In genomic region chr1:23632479-23633160, GRCh38 we compare ENCODE assay signal across 26 cellular contexts.
"Had no signal": no experiment of that assay in that cellular context is flagged by ENCODE, and none has a peak within 500 bp of the region (broad histone marks: within the 10 kb centered on the region; RNA-seq: fewer than 3 reads in every experiment).

No MANE protein-coding gene starts in this region.

- H3K4me1 ChIP-seq: colonic mucosa had no signal

- H3K9me3 ChIP-seq: colonic mucosa, gastrocnemius medialis, left lung, pancreas, psoas muscle, right atrium auricular region, spleen, upper lobe of right lung had no signal

- ATAC-seq: activated T-cell treated with anti-CD3 and anti-CD28 coated beads, Interleukin-2, amount 50 U/mL, for 4 hours; effector memory CD8-positive, alpha-beta T cell; esophagus mucosa; gastrocnemius medialis; left lung; pancreas; psoas muscle; stimulated activated naive CD8-positive, alpha-beta T cell treated with anti-CD3 and anti-CD28 coated beads, Interleukin-15, Interleukin-2, amounts not matched to agents 100 U/mL and 50 U/mL, for 24 hours; upper lobe of right lung had no signal

- H3K27ac Mint-ChIP-seq: activated naive CD8-positive, alpha-beta T cell treated with anti-CD3 and anti-CD28 coated beads, Interleukin-2, amount 10 ng/mL, durations not matched to agents 7 days and 5 days; effector memory CD8-positive, alpha-beta T cell had no signal

- H3K27me3 ChIP-seq: colonic mucosa, dorsolateral prefrontal cortex, gastrocnemius medialis, left lung, pancreas, right atrium auricular region, spleen, upper lobe of right lung had no signal

- H3K9me3 Mint-ChIP-seq: activated naive CD8-positive, alpha-beta T cell treated with anti-CD3 and anti-CD28 coated beads, Interleukin-2, amount 10 ng/mL, durations not matched to agents 7 days and 5 days; activated T-cell treated with anti-CD3 and anti-CD28 coated beads, Interleukin-2, amount 50 U/mL, for 4 hours; effector memory CD8-positive, alpha-beta T cell; nephron progenitor cell had no signal

- H3K27me3 Mint-ChIP-seq: activated naive CD8-positive, alpha-beta T cell treated with anti-CD3 and anti-CD28 coated beads, Interleukin-2, amount 10 ng/mL, durations not matched to agents 7 days and 5 days had no signal

- H3K27ac ChIP-seq: colonic mucosa, dorsolateral prefrontal cortex, gastrocnemius medialis, left lung, pancreas, psoas muscle, right atrium auricular region, spleen, upper lobe of right lung had no signal

- H3K36me3 ChIP-seq: colonic mucosa, gastrocnemius medialis, left lung, pancreas, right atrium auricular region, spleen, upper lobe of right lung had no signal

- H3K4me3 ChIP-seq: colonic mucosa, dorsolateral prefrontal cortex, gastrocnemius medialis, left lung, lung, pancreas, psoas muscle, right atrium auricular region, spleen, upper lobe of right lung had no signal

- H3K4me3 Mint-ChIP-seq: activated naive CD8-positive, alpha-beta T cell treated with anti-CD3 and anti-CD28 coated beads, Interleukin-2, amount 10 ng/mL, durations not matched to agents 7 days and 5 days; activated T-cell treated with anti-CD3 and anti-CD28 coated beads, Interleukin-2, amount 50 U/mL, for 4 hours; effector memory CD8-positive, alpha-beta T cell; nephron progenitor cell had no signal

- H3K36me3 Mint-ChIP-seq: activated naive CD8-positive, alpha-beta T cell treated with anti-CD3 and anti-CD28 coated beads, Interleukin-2, amount 10 ng/mL, durations not matched to agents 7 days and 5 days had no signal

- DNase-seq: activated CD4-positive, alpha-beta T cell treated with anti-CD3 and anti-CD28 coated beads, Interleukin-2, amount 50 U/mL, for 4 hours; activated CD4-positive, CD25-positive, alpha-beta regulatory T cell treated with anti-CD3 and anti-CD28 coated beads, Interleukin-2, amount 50 U/mL, for 72 hours; activated CD8-positive, alpha-beta memory T cell treated with anti-CD3 and anti-CD28 coated beads for 24 hours; activated CD8-positive, alpha-beta memory T cell treated with anti-CD3 and anti-CD28 coated beads, Interleukin-2, amount 50 U/mL, for 4 hours; activated naive CD4-positive, alpha-beta T cell treated with Interleukin-2 at 50 U/mL for 16 hours; activated naive CD8-positive, alpha-beta T cell treated with anti-CD3 and anti-CD28 coated beads, Interleukin-2, amount 10 ng/mL, durations not matched to agents 7 days and 5 days; activated T-cell treated with anti-CD3 and anti-CD28 coated beads, Interleukin-2, amount 50 U/mL, for 4 hours; amygdala; colonic mucosa; dorsolateral prefrontal cortex; effector memory CD8-positive, alpha-beta T cell; gastrocnemius medialis; hippocampal formation; kidney glomerular epithelial cell; left lung; midbrain; nephron progenitor cell; pancreas; psoas muscle; spleen; stimulated activated CD4-positive, alpha-beta T cell treated with anti-CD3 and anti-CD28 coated beads, Interleukin-4, amount 100 ng/mL, for 1 hour; stimulated activated naive CD8-positive, alpha-beta T cell treated with anti-CD3 and anti-CD28 coated beads, Interleukin-15, Interleukin-2, amounts not matched to agents 100 U/mL and 50 U/mL, for 24 hours; upper lobe of right lung had no signal
